Comparison of ENCODE assay signal across 1 cellular context in the genomic region with DNA sequence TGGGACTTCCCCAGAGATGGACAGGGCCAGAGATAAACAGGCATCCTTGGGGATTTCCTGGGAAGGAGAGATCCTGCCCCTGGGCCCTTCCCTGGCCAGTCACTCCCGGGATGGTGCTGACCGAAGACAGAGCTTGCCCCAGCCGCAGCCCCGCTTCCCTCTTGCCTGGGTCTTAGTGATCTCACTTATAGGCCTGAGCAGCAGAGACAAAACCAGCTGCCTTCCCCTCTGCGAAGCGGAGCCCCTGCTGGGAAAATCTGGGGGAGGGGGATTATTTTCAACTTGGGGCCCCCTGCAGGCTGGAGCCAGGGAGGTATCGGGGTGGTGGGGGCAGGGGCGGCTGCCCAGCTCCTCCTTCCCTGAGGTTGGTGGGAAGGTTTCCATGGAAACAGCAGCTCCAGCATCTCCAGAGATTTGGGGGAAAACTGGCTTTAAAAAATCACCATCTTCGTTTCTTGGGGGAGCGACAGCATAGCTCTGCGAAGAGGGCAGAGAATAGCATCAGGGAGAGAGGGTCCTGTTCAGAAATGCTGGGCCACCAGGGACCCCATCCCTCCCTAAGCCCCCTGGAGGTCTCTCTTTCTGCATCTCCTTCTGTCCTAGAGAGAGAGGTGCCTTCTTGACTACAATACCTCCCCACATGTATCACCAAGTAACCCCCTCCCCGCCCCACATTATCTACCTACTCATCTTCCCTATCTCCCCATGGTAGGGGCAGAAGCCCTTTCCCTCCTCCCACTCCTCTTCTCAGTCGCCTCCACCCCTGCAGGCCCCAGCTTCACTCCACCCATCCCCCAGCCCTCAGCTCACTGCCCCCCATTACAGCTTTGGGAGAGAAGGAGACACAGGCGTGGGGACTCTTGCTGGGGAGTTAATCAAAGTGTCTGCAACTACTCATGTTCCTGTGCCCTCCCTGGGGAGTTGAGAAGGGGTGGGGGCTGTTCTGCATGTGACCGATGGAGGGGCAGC.
TF ChIP-seq lines count a peak whose summit lies in the region.

No MANE protein-coding gene starts in this region.

TF ChIP-seq in neural cell, 6 proteins besides CTCF, POLR2A, EP300 and RAD21 (continued from another document):
- TF ChIP-seq, protein P1, sequence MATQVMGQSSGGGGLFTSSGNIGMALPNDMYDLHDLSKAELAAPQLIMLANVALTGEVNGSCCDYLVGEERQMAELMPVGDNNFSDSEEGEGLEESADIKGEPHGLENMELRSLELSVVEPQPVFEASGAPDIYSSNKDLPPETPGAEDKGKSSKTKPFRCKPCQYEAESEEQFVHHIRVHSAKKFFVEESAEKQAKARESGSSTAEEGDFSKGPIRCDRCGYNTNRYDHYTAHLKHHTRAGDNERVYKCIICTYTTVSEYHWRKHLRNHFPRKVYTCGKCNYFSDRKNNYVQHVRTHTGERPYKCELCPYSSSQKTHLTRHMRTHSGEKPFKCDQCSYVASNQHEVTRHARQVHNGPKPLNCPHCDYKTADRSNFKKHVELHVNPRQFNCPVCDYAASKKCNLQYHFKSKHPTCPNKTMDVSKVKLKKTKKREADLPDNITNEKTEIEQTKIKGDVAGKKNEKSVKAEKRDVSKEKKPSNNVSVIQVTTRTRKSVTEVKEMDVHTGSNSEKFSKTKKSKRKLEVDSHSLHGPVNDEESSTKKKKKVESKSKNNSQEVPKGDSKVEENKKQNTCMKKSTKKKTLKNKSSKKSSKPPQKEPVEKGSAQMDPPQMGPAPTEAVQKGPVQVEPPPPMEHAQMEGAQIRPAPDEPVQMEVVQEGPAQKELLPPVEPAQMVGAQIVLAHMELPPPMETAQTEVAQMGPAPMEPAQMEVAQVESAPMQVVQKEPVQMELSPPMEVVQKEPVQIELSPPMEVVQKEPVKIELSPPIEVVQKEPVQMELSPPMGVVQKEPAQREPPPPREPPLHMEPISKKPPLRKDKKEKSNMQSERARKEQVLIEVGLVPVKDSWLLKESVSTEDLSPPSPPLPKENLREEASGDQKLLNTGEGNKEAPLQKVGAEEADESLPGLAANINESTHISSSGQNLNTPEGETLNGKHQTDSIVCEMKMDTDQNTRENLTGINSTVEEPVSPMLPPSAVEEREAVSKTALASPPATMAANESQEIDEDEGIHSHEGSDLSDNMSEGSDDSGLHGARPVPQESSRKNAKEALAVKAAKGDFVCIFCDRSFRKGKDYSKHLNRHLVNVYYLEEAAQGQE (IDR thresholded peaks at IDR 0.05; ENCODE audit: borderline replicate concordance), result peak; percentile 89
- TF ChIP-seq EZH2 (IDR thresholded peaks at IDR 0.05; ENCODE audit: borderline replicate concordance, insufficient read depth, low read length, poor library complexity, severe bottlenecking) (no peak), MXI1 (conservative IDR thresholded peaks at IDR 0.05; ENCODE audit: poor library complexity, severe bottlenecking) (no peak), TAF1 (IDR thresholded peaks at IDR 0.05; ENCODE audit: low read depth) (peak; percentile 27)
